Comparison of ENCODE assay signal across 8 cellular contexts in genomic region chr2:231199219-231199618, GRCh38. TPM values are rescaled to one million over a fixed set of nuclear protein-coding genes. Genes with fewer than 3 reads are reported as not detected.
DNase-seq lines count a peak whose midpoint lies in the region; ATAC-seq, FAIRE-seq and TF ChIP-seq lines count a peak whose summit lies in the region.

No MANE protein-coding gene starts in this region.

- CTCF ChIA-PET in activated CD8-positive, alpha-beta memory T cell treated with anti-CD3 and anti-CD28 coated beads, Interleukin-2, amount 10 ng/mL, durations not matched to agents 7 days and 5 days (lab: Charles Lee), result interaction anchor here (1.4 kb wide), 1 partner anchor 14 kb away, joined by 4 read pairs; no protein-coding TSS in a partner anchor

- intact Hi-C loops in activated T-helper 2 cell treated with anti-CD3 and anti-CD28 coated beads, Interferon-gamma antibody, Interleukin-2, Interleukin-4, amounts not matched to agents 10 μg/mL and 5 μg/mL and 100 μg/mL, durations not matched to agents 14 hours and 24 hours and 36 hours (cut with micrococcal nuclease), result no loop called here
- intact Hi-C loops in kidney (cut with DNase I), result loop anchor here (10.0 kb wide), 1 partner anchor 94 kb away; no protein-coding TSS in a partner anchor
- intact Hi-C loops in tibial artery (cut with DNase I; ENCODE audit: low total_unique reads), result no loop called here

- H3K4me1 ChIP-seq in kidney (ENCODE audit: control insufficient read depth in 1 of 2, insufficient read depth in 1 of 2, low read depth in 1 of 2, low read length in 2 of 2) (peaks cover 5 to 6% of the 10 kb centered on the region in 2 donors), tibial artery (peaks cover 0 to 31% (median 21%) of the 10 kb centered on the region in 4 donors)

- H3K9me3 Mint-ChIP-seq in activated CD8-positive, alpha-beta memory T cell treated with anti-CD3 and anti-CD28 coated beads, Interleukin-2, amount 10 ng/mL, durations not matched to agents 7 days and 5 days (ENCODE audit: low read depth), result no peaks in the 10 kb centered on the region
- H3K9me3 Mint-ChIP-seq in activated T-helper 2 cell treated with anti-CD3 and anti-CD28 coated beads, Interferon-gamma antibody, Interleukin-2, Interleukin-4, amounts not matched to agents 10 μg/mL and 5 μg/mL and 100 μg/mL, durations not matched to agents 14 hours and 24 hours and 36 hours, result no peaks in the 10 kb centered on the region

- H3K9ac ChIP-seq in kidney (ENCODE audit: low read length in 2 of 2), result peak overlapping the region; percentile 48 to 67

- H3K4me3 Mint-ChIP-seq in activated CD8-positive, alpha-beta memory T cell treated with anti-CD3 and anti-CD28 coated beads, Interleukin-2, amount 10 ng/mL, durations not matched to agents 7 days and 5 days, result peak overlapping the region; percentile 95
- peak overlapping the region; percentile 81 for H3K4me3 Mint-ChIP-seq in activated T-helper 2 cell treated with anti-CD3 and anti-CD28 coated beads, Interferon-gamma antibody, Interleukin-2, Interleukin-4, amounts not matched to agents 10 μg/mL and 5 μg/mL and 100 μg/mL, durations not matched to agents 14 hours and 24 hours and 36 hours (ENCODE audit: low read depth)

- no peak overlapping the region for H3K27ac ChIP-seq in kidney (ENCODE audit: low read depth in 2 of 2, low read length in 2 of 2)
- peak overlapping the region; percentile 69 to 73 for H3K27ac ChIP-seq in tibial artery

- H3K4me3 ChIP-seq in kidney (ENCODE audit: low read length in 2 of 2), result peak overlapping the region; percentile 100
- peak overlapping the region; percentile 62 to 82 for H3K4me3 ChIP-seq in tibial artery

- no peak for ATAC-seq in activated CD8-positive, alpha-beta memory T cell treated with anti-CD3 and anti-CD28 coated beads, Interleukin-2, amount 10 ng/mL, durations not matched to agents 7 days and 5 days

- TF ChIP-seq CTCF in kidney (IDR thresholded peaks at IDR 0.05; ENCODE audit: borderline replicate concordance, extremely low read depth, insufficient read depth) (no peak), tibial artery (IDR thresholded peaks at IDR 0.05) (no peak)

- H3K36me3 Mint-ChIP-seq in activated CD8-positive, alpha-beta memory T cell treated with anti-CD3 and anti-CD28 coated beads, Interleukin-2, amount 10 ng/mL, durations not matched to agents 7 days and 5 days, result no peaks in the 10 kb centered on the region
- H3K36me3 Mint-ChIP-seq in activated T-helper 2 cell treated with anti-CD3 and anti-CD28 coated beads, Interferon-gamma antibody, Interleukin-2, Interleukin-4, amounts not matched to agents 10 μg/mL and 5 μg/mL and 100 μg/mL, durations not matched to agents 14 hours and 24 hours and 36 hours (ENCODE audit: low read depth), result no peaks in the 10 kb centered on the region

- H3K4me1 Mint-ChIP-seq in activated CD8-positive, alpha-beta memory T cell treated with anti-CD3 and anti-CD28 coated beads, Interleukin-2, amount 10 ng/mL, durations not matched to agents 7 days and 5 days, result peaks cover 15% of the 10 kb centered on the region
- H3K4me1 Mint-ChIP-seq in activated T-helper 2 cell treated with anti-CD3 and anti-CD28 coated beads, Interferon-gamma antibody, Interleukin-2, Interleukin-4, amounts not matched to agents 10 μg/mL and 5 μg/mL and 100 μg/mL, durations not matched to agents 14 hours and 24 hours and 36 hours (ENCODE audit: low read depth), result peaks cover 17% of the 10 kb centered on the region

- H3K9me3 ChIP-seq in kidney (ENCODE audit: control insufficient read depth in 1 of 2, low read length in 2 of 2) (no peaks in the 10 kb centered on the region), tibial artery (no peaks in the 10 kb centered on the region)

- no peak for FAIRE-seq in kidney (lab: Jason Lieb, UNC)

- H3K36me3 ChIP-seq in kidney (ENCODE audit: control insufficient read depth in 1 of 2, insufficient read depth in 2 of 2, low read length in 2 of 2), result no peaks in the 10 kb centered on the region
- H3K36me3 ChIP-seq in tibial artery, result no peaks in the 10 kb centered on the region

- no peaks in the 10 kb centered on the region for H3K27me3 ChIP-seq in tibial artery

- no peak for DNase-seq in activated CD8-positive, alpha-beta memory T cell treated with anti-CD3 and anti-CD28 coated beads, Interleukin-2, amount 10 ng/mL, durations not matched to agents 7 days and 5 days
- DNase-seq in activated CD8-positive, alpha-beta memory T cell treated with anti-CD3 and anti-CD28 coated beads for 24 hours, result no peak
- DNase-seq in activated T-helper 2 cell treated with anti-CD3 and anti-CD28 coated beads, Interferon-gamma antibody, Interleukin-2, Interleukin-4, amounts not matched to agents 10 μg/mL and 5 μg/mL and 100 μg/mL, durations not matched to agents 14 hours and 24 hours and 36 hours (ENCODE audit: low spot score), result no peak
- DNase-seq in kidney (no peak), tibial artery (peak in 1 of 2 donors; percentile 60), SKM-1 treated with dmso at 0.1 percent for 144 hours (lab: John Stamatoyannopoulos, UW; ENCODE audit: unreplicated experiment) (no peak), ureter (ENCODE audit: low spot score) (no peak)
- no peak for DNase-seq in activated CD8-positive, alpha-beta memory T cell treated with anti-CD3 and anti-CD28 coated beads, Interleukin-2, amount 50 U/mL, for 48 hours

- H3K27ac Mint-ChIP-seq in activated CD8-positive, alpha-beta memory T cell treated with anti-CD3 and anti-CD28 coated beads, Interleukin-2, amount 10 ng/mL, durations not matched to agents 7 days and 5 days, result no peak overlapping the region
- no peak overlapping the region for H3K27ac Mint-ChIP-seq in activated T-helper 2 cell treated with anti-CD3 and anti-CD28 coated beads, Interferon-gamma antibody, Interleukin-2, Interleukin-4, amounts not matched to agents 10 μg/mL and 5 μg/mL and 100 μg/mL, durations not matched to agents 14 hours and 24 hours and 36 hours

- peaks cover 29% of the 10 kb centered on the region for H3K27me3 Mint-ChIP-seq in activated CD8-positive, alpha-beta memory T cell treated with anti-CD3 and anti-CD28 coated beads, Interleukin-2, amount 10 ng/mL, durations not matched to agents 7 days and 5 days
- peaks cover 14% of the 10 kb centered on the region for H3K27me3 Mint-ChIP-seq in activated T-helper 2 cell treated with anti-CD3 and anti-CD28 coated beads, Interferon-gamma antibody, Interleukin-2, Interleukin-4, amounts not matched to agents 10 μg/mL and 5 μg/mL and 100 μg/mL, durations not matched to agents 14 hours and 24 hours and 36 hours (ENCODE audit: low read depth)

RNA-seq across cellular contexts. Expression of gene ARMC9, which starts 0.8 kb away (rescaled TPM):
- total RNA-seq in activated CD8-positive, alpha-beta memory T cell treated with anti-CD3 and anti-CD28 coated beads, Interleukin-2, amount 10 ng/mL, durations not matched to agents 7 days and 5 days, result 1 to 10 TPM in 1 of 2 experiments, under 1 TPM in 1; 0.88 to 3.2 TPM
- 2.5 and 3.3 TPM in 2 replicates for total RNA-seq in activated T-helper 2 cell treated with anti-CD3 and anti-CD28 coated beads, Interferon-gamma antibody, Interleukin-2, Interleukin-4, amounts not matched to agents 10 μg/mL and 5 μg/mL and 100 μg/mL, durations not matched to agents 14 hours and 24 hours and 36 hours
- 18.2 TPM for total RNA-seq in kidney
- polyA plus RNA-seq in kidney (ENCODE audit: insufficient read depth, low read depth, low replicate concordance), result 7.3 TPM
- total RNA-seq in ureter, result 16.0 TPM

Comparison
In these comparisons a context has a peak if more than half of its experiments do, and no peak if none do; other contexts are left out.
1. H3K27ac ChIP-seq: peak in tibial artery (2 of 2); none in kidney (0 of 2).